Comparison of ENCODE assay signal across 26 cellular contexts in the genomic region with DNA sequence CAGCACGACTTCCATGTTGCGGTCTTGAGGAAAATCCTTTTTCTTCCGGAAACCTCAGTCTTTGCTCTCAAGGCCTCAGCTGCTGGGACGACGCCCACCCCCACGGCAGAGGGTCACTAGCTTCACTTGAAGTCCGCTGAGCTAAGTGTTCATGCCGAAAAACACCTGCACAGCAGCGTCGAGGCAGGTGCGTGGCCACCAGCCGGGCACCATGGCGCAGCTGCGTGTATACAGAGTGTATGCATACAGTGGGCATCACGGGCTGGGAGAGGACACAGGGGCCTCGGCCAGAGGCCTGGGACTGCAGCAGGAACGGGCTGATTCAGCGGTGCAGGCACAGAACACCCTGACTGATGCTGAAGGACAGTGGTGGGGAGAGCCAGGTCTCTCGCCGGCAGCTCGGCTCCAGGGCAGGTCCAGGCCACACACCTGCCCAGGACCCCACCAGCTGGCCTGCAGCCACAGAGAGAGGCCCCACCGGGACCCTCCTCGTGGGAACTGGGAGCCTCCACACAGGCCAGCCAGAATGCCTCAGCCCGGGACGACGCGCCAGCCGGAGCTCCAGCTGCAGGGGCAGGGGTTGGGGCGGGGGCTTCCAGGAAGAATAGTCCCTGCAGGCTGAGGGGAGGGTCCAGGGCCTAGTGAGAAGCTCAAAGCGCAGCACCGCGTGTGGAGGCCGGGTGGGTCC. TPM values are rescaled to one million over a fixed set of nuclear protein-coding genes. Genes with fewer than 3 reads are reported as not detected.
A peak's percentile ranks its signal among the peaks of the same experiment; 100 is the strongest.
DNase-seq lines count a peak whose midpoint lies in the region; ATAC-seq, FAIRE-seq and TF ChIP-seq lines count a peak whose summit lies in the region.
"Had no signal": no experiment of that assay in that cellular context is flagged by ENCODE, and none has a peak within 500 bp of the region (broad histone marks: within the 10 kb centered on the region; RNA-seq: fewer than 3 reads in every experiment).

No MANE protein-coding gene starts in this region.

- no peak overlapping the region for H3K4me2 ChIP-seq in HepG2 (ENCODE audit: low read depth, low read length)

- TF ChIP-seq EP300 in HepG2 (IDR thresholded peaks at IDR 0.05; ENCODE audit: low read depth in 2 of 2, low read length in 2 of 2) = no peak
- TF ChIP-seq EP300 in HepG2 (CRISPR knock-in tag; IDR thresholded peaks at IDR 0.05; ENCODE audit: borderline replicate concordance) = no peak

- CTCF ChIA-PET in HepG2 (lab: Yijun Ruan, JAX; ENCODE audit: low intra/inter-chr PET ratio, low total read pairs) = no interaction called here
- CTCF ChIA-PET in activated CD4-positive, alpha-beta memory T cell treated with anti-CD3 and anti-CD28 coated beads, Interleukin-2, amount 10 ng/mL, durations not matched to agents 7 days and 5 days (lab: Charles Lee) = no interaction called here
- CTCF ChIA-PET in activated naive CD4-positive, alpha-beta T cell treated with anti-CD3 and anti-CD28 coated beads, Interleukin-2, amount 10 ng/mL, durations not matched to agents 7 days and 5 days (lab: Charles Lee) = no interaction called here

- H3K27me3 Mint-ChIP-seq in brain (no peaks in the 10 kb centered on the region), glutamatergic neuron (ENCODE audit: unreplicated experiment) (peaks cover 21% of the 10 kb centered on the region)
- H3K27me3 Mint-ChIP-seq in activated CD4-positive, alpha-beta memory T cell treated with anti-CD3 and anti-CD28 coated beads, Interleukin-2, amount 10 ng/mL, durations not matched to agents 7 days and 5 days = peaks cover 10% of the 10 kb centered on the region
- peaks cover 57% of the 10 kb centered on the region for H3K27me3 Mint-ChIP-seq in activated naive CD4-positive, alpha-beta T cell treated with anti-CD3 and anti-CD28 coated beads, Interleukin-2, amount 10 ng/mL, durations not matched to agents 7 days and 5 days

- POLR2A ChIA-PET in HepG2 (lab: Yijun Ruan, JAX) = no interaction called here
- POLR2A ChIA-PET in activated CD4-positive, alpha-beta memory T cell treated with anti-CD3 and anti-CD28 coated beads, Interleukin-2, amount 10 ng/mL, durations not matched to agents 7 days and 5 days (lab: Charles Lee) = no interaction called here

- H3K27ac ChIP-seq in HepG2 (ENCODE audit: extremely low read length, insufficient read depth, low read length) (no peak overlapping the region), right lobe of liver (no peak overlapping the region)
- H3K27ac ChIP-seq: C4-2B, GM23248, HL-60, SJSA1 had no signal

- BruUV-seq in HepG2 (replicated peaks; lab: Mats Ljungman, UMichigan) = no TSS peak

- no peaks in the 10 kb centered on the region for H3K4me1 ChIP-seq in HepG2 (ENCODE audit: insufficient read depth, low read length)
- no peaks in the 10 kb centered on the region for H3K4me1 ChIP-seq in right lobe of liver
- H3K4me1 ChIP-seq: Caco-2 had no signal

- H3K9ac ChIP-seq in HepG2 (ENCODE audit: insufficient read depth, low read depth, low read length) = no peak overlapping the region
- H3K9ac ChIP-seq: GM23248 had no signal

- TF ChIP-seq CTCF in HepG2 (CRISPR knock-in tag; IDR thresholded peaks at IDR 0.05) (no peak), right lobe of liver (IDR thresholded peaks at IDR 0.05) (no peak), brain (conservative IDR thresholded peaks at IDR 0.05) (no peak), glutamatergic neuron (IDR thresholded peaks at IDR 0.05; ENCODE audit: partially characterized antibody, unreplicated experiment) (no peak)

- H3K27me3 ChIP-seq in HepG2 (ENCODE audit: control insufficient read depth in 1 of 2, insufficient read depth in 2 of 2, low read length in 2 of 2) (peaks cover 37 to 80% of the 10 kb centered on the region in 2 experiments), right lobe of liver (no peaks in the 10 kb centered on the region)

- no peaks in the 10 kb centered on the region for H3K9me3 Mint-ChIP-seq in brain
- peaks cover 20% of the 10 kb centered on the region for H3K9me3 Mint-ChIP-seq in glutamatergic neuron (ENCODE audit: unreplicated experiment)
- no peaks in the 10 kb centered on the region for H3K9me3 Mint-ChIP-seq in activated CD4-positive, alpha-beta memory T cell treated with anti-CD3 and anti-CD28 coated beads, Interleukin-2, amount 10 ng/mL, durations not matched to agents 7 days and 5 days
- H3K9me3 Mint-ChIP-seq in activated naive CD4-positive, alpha-beta T cell treated with anti-CD3 and anti-CD28 coated beads, Interleukin-2, amount 10 ng/mL, durations not matched to agents 7 days and 5 days = no peaks in the 10 kb centered on the region
- H3K9me3 Mint-ChIP-seq: CD8-positive, alpha-beta T cell had no signal

- H3K79me2 ChIP-seq in HepG2 (ENCODE audit: insufficient read depth, low read length) = no peaks in the 10 kb centered on the region

- no peak for TF ChIP-seq POLR2A in HepG2 (IDR thresholded peaks at IDR 0.05; ENCODE audit: insufficient read depth in 1 of 2, low read depth in 2 of 2, low read length in 2 of 2)
- TF ChIP-seq POLR2A in right lobe of liver (IDR thresholded peaks at IDR 0.05) = no peak

- intact Hi-C loops in HepG2 (cut with micrococcal nuclease; ENCODE audit: unreplicated experiment) (no loop called here), right lobe of liver (cut with DNase I) (no loop called here)

- WGBS in HepG2 (ENCODE audit: low lambda C conversion rate) = 40% methylated on average over 23 of the region's 33 CpGs
- WGBS in right lobe of liver (ENCODE audit: insufficient coverage, low coverage, low lambda C conversion rate, missing lambda C conversion rate) = 68% methylated on average over 13 of the region's 33 CpGs

- H3K36me3 Mint-ChIP-seq in brain = no peaks in the 10 kb centered on the region
- H3K36me3 Mint-ChIP-seq in glutamatergic neuron (ENCODE audit: unreplicated experiment) = no peaks in the 10 kb centered on the region
- H3K36me3 Mint-ChIP-seq in activated CD4-positive, alpha-beta memory T cell treated with anti-CD3 and anti-CD28 coated beads, Interleukin-2, amount 10 ng/mL, durations not matched to agents 7 days and 5 days (ENCODE audit: low read depth) = no peaks in the 10 kb centered on the region
- no peaks in the 10 kb centered on the region for H3K36me3 Mint-ChIP-seq in activated naive CD4-positive, alpha-beta T cell treated with anti-CD3 and anti-CD28 coated beads, Interleukin-2, amount 10 ng/mL, durations not matched to agents 7 days and 5 days
- H3K36me3 Mint-ChIP-seq: CD8-positive, alpha-beta T cell had no signal

- DNase-seq in HepG2 (ENCODE audit: low spot score) (no peak), right lobe of liver (no peak), glutamatergic neuron (no peak), C1 segment of cervical spinal cord (lab: John Stamatoyannopoulos, UW) (no peak)
- DNase-seq in activated CD4-positive, alpha-beta memory T cell treated with anti-CD3 and anti-CD28 coated beads, Interleukin-2, amount 10 ng/mL, durations not matched to agents 7 days and 5 days = no peak
- no peak for DNase-seq in activated naive CD4-positive, alpha-beta T cell treated with anti-CD3 and anti-CD28 coated beads, Interleukin-2, amount 10 ng/mL, durations not matched to agents 7 days and 5 days
- DNase-seq: GM23248; Karpas-422; NCI-H1092; NCI-H1436 treated with DMSO at 0.1 percent for 48 hours; NCI-H187 treated with DMSO at 0.1 percent for 48 hours; NCI-H524; NCI-H748 treated with DMSO at 0.1 percent for 48 hours; NK-92 treated with Interleukin-12 subunit alpha and Interleukin-12 subunit beta, amount 100 ng/mL, for 24 hours; Right ventricle myocardium superior had no signal

- H3K4me1 Mint-ChIP-seq in brain = peaks cover 77% of the 10 kb centered on the region
- peaks cover 34% of the 10 kb centered on the region for H3K4me1 Mint-ChIP-seq in glutamatergic neuron (ENCODE audit: low read depth, unreplicated experiment)
- no peaks in the 10 kb centered on the region for H3K4me1 Mint-ChIP-seq in activated CD4-positive, alpha-beta memory T cell treated with anti-CD3 and anti-CD28 coated beads, Interleukin-2, amount 10 ng/mL, durations not matched to agents 7 days and 5 days
- H3K4me1 Mint-ChIP-seq in activated naive CD4-positive, alpha-beta T cell treated with anti-CD3 and anti-CD28 coated beads, Interleukin-2, amount 10 ng/mL, durations not matched to agents 7 days and 5 days = no peaks in the 10 kb centered on the region

- TF ChIP-seq RAD21 in HepG2 (CRISPR knock-in tag; IDR thresholded peaks at IDR 0.05) = no peak

- no peak overlapping the region for H2AFZ ChIP-seq in HepG2 (ENCODE audit: low read length)
- H2AFZ ChIP-seq: GM23248 had no signal

- in situ Hi-C loops in HepG2 (cut with HindIII; ENCODE audit: extremely low pct_ligation_motif_present, low pct_unique_long_range_greater_than_20kb) = no loop called here

- peak overlapping the region in 1 of 5 experiments; percentile 22 for H3K4me3 Mint-ChIP-seq in brain
- H3K4me3 Mint-ChIP-seq in glutamatergic neuron (ENCODE audit: unreplicated experiment) = peak overlapping the region; percentile 74
- H3K4me3 Mint-ChIP-seq in activated CD4-positive, alpha-beta memory T cell treated with anti-CD3 and anti-CD28 coated beads, Interleukin-2, amount 10 ng/mL, durations not matched to agents 7 days and 5 days = no peak overlapping the region
- H3K4me3 Mint-ChIP-seq in activated naive CD4-positive, alpha-beta T cell treated with anti-CD3 and anti-CD28 coated beads, Interleukin-2, amount 10 ng/mL, durations not matched to agents 7 days and 5 days = no peak overlapping the region
- H3K4me3 Mint-ChIP-seq: CD8-positive, alpha-beta T cell had no signal

- no peaks in the 10 kb centered on the region for H3K36me3 ChIP-seq in HepG2 (replicated peaks in 1 of 2; ENCODE audit: control insufficient read depth in 1 of 2, insufficient read depth in 2 of 2, low read length in 2 of 2)
- H3K36me3 ChIP-seq in right lobe of liver = no peaks in the 10 kb centered on the region
- H3K36me3 ChIP-seq: SJSA1 had no signal

- peaks cover 4% of the 10 kb centered on the region for H4K20me1 ChIP-seq in HepG2 (ENCODE audit: insufficient read depth, low read length)

- peak overlapping the region; percentile 24 to 97 (median 88) for H3K27ac Mint-ChIP-seq in brain
- H3K27ac Mint-ChIP-seq in glutamatergic neuron (ENCODE audit: unreplicated experiment) = peak overlapping the region; percentile 87
- H3K27ac Mint-ChIP-seq in activated CD4-positive, alpha-beta memory T cell treated with anti-CD3 and anti-CD28 coated beads, Interleukin-2, amount 10 ng/mL, durations not matched to agents 7 days and 5 days = no peak overlapping the region
- no peak overlapping the region for H3K27ac Mint-ChIP-seq in activated naive CD4-positive, alpha-beta T cell treated with anti-CD3 and anti-CD28 coated beads, Interleukin-2, amount 10 ng/mL, durations not matched to agents 7 days and 5 days
- H3K27ac Mint-ChIP-seq: CD8-positive, alpha-beta T cell had no signal

- H3K4me3 ChIP-seq in HepG2 (replicated peaks in 1 of 3; ENCODE audit: insufficient read depth in 1 of 3, low read depth in 2 of 3, low read length in 3 of 3) = no peak overlapping the region
- H3K4me3 ChIP-seq in right lobe of liver = no peak overlapping the region
- H3K4me3 ChIP-seq: GM23248, SJSA1 had no signal

- no peaks in the 10 kb centered on the region for H3K9me3 ChIP-seq in HepG2 (ENCODE audit: low read length)
- H3K9me3 ChIP-seq in right lobe of liver = no peaks in the 10 kb centered on the region
- H3K9me3 ChIP-seq: Caco-2, SJSA1 had no signal

- FAIRE-seq in HepG2 (lab: Jason Lieb, UNC) = no peak
- FAIRE-seq: A204.1, G401.6 had no signal

- ATAC-seq in HepG2 = peak; percentile 3
- ATAC-seq in right lobe of liver = no peak
- no peak for ATAC-seq in GM21737 (IDR thresholded peaks at IDR 0.05; ENCODE audit: unreplicated experiment)
- ATAC-seq: CD8-positive, alpha-beta T cell; HCT116 had no signal

RNA-seq across cellular contexts. Expression of gene KCNQ2, which starts 20.0 kb away (rescaled TPM):
- total RNA-seq in HepG2 (2016; rRNA removed; fragmentation: Illumina TruSeq; extraction: Trizol) (not detected in 2 replicates), right lobe of liver (not detected), glutamatergic neuron (ENCODE audit: unreplicated experiment) (354 TPM)
- total RNA-seq in HepG2 (2016; cell fraction: cytosol; rRNA removed; fragmentation: Illumina TruSeq; extraction: Trizol; ENCODE audit: low read depth) = not detected in 2 replicates
- not detected in 2 replicates for total RNA-seq in HepG2 (2016; cell fraction: insoluble cytoplasmic fraction; rRNA removed; fragmentation: Illumina TruSeq; extraction: Trizol)
- not detected in 2 replicates for total RNA-seq in HepG2 (2016; cell fraction: membrane; rRNA removed; fragmentation: Illumina TruSeq; extraction: Trizol)
- not detected in 2 replicates for total RNA-seq in HepG2 (2016; cell fraction: nucleus; rRNA removed; fragmentation: Illumina TruSeq; extraction: Trizol)
- polyA plus RNA-seq in HepG2 (2011; rRNA removed) (not detected in 2 replicates), brain (ENCODE audit: insufficient read depth, low read depth, low replicate concordance) (100 TPM)
- polyA plus RNA-seq in HepG2 (2011; cell fraction: cytosol; rRNA removed) = not detected in 2 replicates
- 0.03 and 0.10 TPM in 2 replicates for polyA plus RNA-seq in HepG2 (2011; cell fraction: nucleus; rRNA removed)
- polyA plus RNA-seq in HepG2 (2012) = not detected in 2 replicates
- not detected in 2 replicates for polyA plus RNA-seq in HepG2 (2016; cell fraction: cytosol; fragmentation: Illumina TruSeq; extraction: Trizol; ENCODE audit: low read depth)
- polyA plus RNA-seq in HepG2 (2016; cell fraction: insoluble cytoplasmic fraction; fragmentation: Illumina TruSeq; extraction: Trizol; ENCODE audit: low read depth) = not detected in 2 replicates
- not detected in 2 replicates for polyA plus RNA-seq in HepG2 (2016; cell fraction: membrane; fragmentation: Illumina TruSeq; extraction: Trizol; ENCODE audit: low read depth)
- polyA plus RNA-seq in HepG2 (2016; cell fraction: nucleus; fragmentation: Illumina TruSeq; extraction: Trizol; ENCODE audit: insufficient read depth, low read depth) = not detected in 2 replicates
- 0.02 and 1.2 TPM in 2 replicates for polyA minus RNA-seq in HepG2 (2011; rRNA and poly(A)+ RNA removed; ENCODE audit: low replicate concordance)
- polyA minus RNA-seq in HepG2 (2011; cell fraction: cytosol; rRNA and poly(A)+ RNA removed) = not detected in 2 replicates
- polyA minus RNA-seq in HepG2 (2011; cell fraction: nucleus; rRNA and poly(A)+ RNA removed) = not detected in 2 replicates
- not detected for total RNA-seq in activated CD4-positive, alpha-beta memory T cell treated with anti-CD3 and anti-CD28 coated beads, Interleukin-2, amount 10 ng/mL, durations not matched to agents 7 days and 5 days
- total RNA-seq: CD8-positive, alpha-beta T cell; GM23248; SJSA1 had no signal
- polyA plus RNA-seq: AG04450 had no signal

RNA-seq across cellular contexts. Expression of gene EEF1A2, which starts 46.4 kb away (rescaled TPM):
- total RNA-seq in HepG2 (2016; rRNA removed; fragmentation: Illumina TruSeq; extraction: Trizol) = 0.36 and 0.44 TPM in 2 replicates
- total RNA-seq in HepG2 (2016; cell fraction: cytosol; rRNA removed; fragmentation: Illumina TruSeq; extraction: Trizol; ENCODE audit: low read depth) = 0.51 TPM in 1 of 2 replicates, not detected in the other
- total RNA-seq in HepG2 (2016; cell fraction: insoluble cytoplasmic fraction; rRNA removed; fragmentation: Illumina TruSeq; extraction: Trizol) = 0.18 and 0.37 TPM in 2 replicates
- total RNA-seq in HepG2 (2016; cell fraction: membrane; rRNA removed; fragmentation: Illumina TruSeq; extraction: Trizol) = 0.90 and 1.00 TPM in 2 replicates
- 0.22 and 0.47 TPM in 2 replicates for total RNA-seq in HepG2 (2016; cell fraction: nucleus; rRNA removed; fragmentation: Illumina TruSeq; extraction: Trizol)
- polyA plus RNA-seq in HepG2 (2011; rRNA removed) = 0.87 and 1.8 TPM in 2 replicates
- polyA plus RNA-seq in HepG2 (2011; cell fraction: cytosol; rRNA removed) = 1.6 and 1.7 TPM in 2 replicates
- 2.6 and 2.9 TPM in 2 replicates for polyA plus RNA-seq in HepG2 (2011; cell fraction: nucleus; rRNA removed)
- polyA plus RNA-seq in HepG2 (2012) = 1.0 and 4.0 TPM in 2 replicates
- 0.58 and 0.81 TPM in 2 replicates for polyA plus RNA-seq in HepG2 (2016; cell fraction: cytosol; fragmentation: Illumina TruSeq; extraction: Trizol; ENCODE audit: low read depth)
- 0.54 and 1.5 TPM in 2 replicates for polyA plus RNA-seq in HepG2 (2016; cell fraction: insoluble cytoplasmic fraction; fragmentation: Illumina TruSeq; extraction: Trizol; ENCODE audit: low read depth)
- 0.81 and 1.1 TPM in 2 replicates for polyA plus RNA-seq in HepG2 (2016; cell fraction: membrane; fragmentation: Illumina TruSeq; extraction: Trizol; ENCODE audit: low read depth)
- polyA plus RNA-seq in HepG2 (2016; cell fraction: nucleus; fragmentation: Illumina TruSeq; extraction: Trizol; ENCODE audit: insufficient read depth, low read depth) = 1.2 and 1.5 TPM in 2 replicates
- 1.4 and 21.5 TPM in 2 replicates for polyA minus RNA-seq in HepG2 (2011; rRNA and poly(A)+ RNA removed; ENCODE audit: low replicate concordance)
- polyA minus RNA-seq in HepG2 (2011; cell fraction: cytosol; rRNA and poly(A)+ RNA removed) = 1.1 and 3.3 TPM in 2 replicates
- 0.75 and 1.0 TPM in 2 replicates for polyA minus RNA-seq in HepG2 (2011; cell fraction: nucleus; rRNA and poly(A)+ RNA removed)
- total RNA-seq in right lobe of liver = 100 to 1,000 TPM in 2 of 6 experiments, 1 to 10 TPM in 1, under 1 TPM in 3; 0.22 to 153 (median 1.0) TPM
- polyA plus RNA-seq in brain (ENCODE audit: insufficient read depth, low read depth, low replicate concordance) = 1,308 TPM
- total RNA-seq in glutamatergic neuron (ENCODE audit: unreplicated experiment) = 55.3 TPM
- 1 to 10 TPM; 2.0 to 2.6 TPM for total RNA-seq in activated CD4-positive, alpha-beta memory T cell treated with anti-CD3 and anti-CD28 coated beads, Interleukin-2, amount 10 ng/mL, durations not matched to agents 7 days and 5 days
- polyA plus RNA-seq: GM23248 had no signal

Comparison
In these comparisons a context has a peak if more than half of its experiments do, and no peak if none do; other contexts are left out.
1. H3K27ac Mint-ChIP-seq: peak in brain (5 of 5) and glutamatergic neuron (single experiment); none in activated CD4-positive, alpha-beta memory T cell treated with anti-CD3 and anti-CD28 coated beads, Interleukin-2, amount 10 ng/mL, durations not matched to agents 7 days and 5 days (single experiment) and activated naive CD4-positive, alpha-beta T cell treated with anti-CD3 and anti-CD28 coated beads, Interleukin-2, amount 10 ng/mL, durations not matched to agents 7 days and 5 days (single experiment).
2. RNA of gene KCNQ2, which starts 20.0 kb away (total RNA-seq): 354 TPM in glutamatergic neuron (single experiment); not detected in activated CD4-positive, alpha-beta memory T cell treated with anti-CD3 and anti-CD28 coated beads, Interleukin-2, amount 10 ng/mL, durations not matched to agents 7 days and 5 days, not detected in HepG2 and not detected in right lobe of liver; every median in the first group is over 100 times any median in the second.